Comparison of ENCODE assay signal across 1 cellular context in genomic region chr12:124904306-124905098, GRCh38.
TF ChIP-seq lines count a peak whose summit lies in the region.

No MANE protein-coding gene starts in this region.

TF ChIP-seq in HepG2, 621 proteins besides CTCF, POLR2A, EP300 and RAD21 (continued from another document and continues in another):
- TF ChIP-seq ZFP37 (CRISPR knock-in tag; IDR thresholded peaks at IDR 0.05; ENCODE audit: borderline replicate concordance) = peak; percentile 92; the same call in 1 of the 2 replicates
- TF ChIP-seq ZNF777 (CRISPR knock-in tag; IDR thresholded peaks at IDR 0.05) = no peak
- no peak for TF ChIP-seq HNRNPL (IDR thresholded peaks at IDR 0.05; ENCODE audit: low read depth, low read length)
- TF ChIP-seq CEBPB (IDR thresholded peaks at IDR 0.05; ENCODE audit: borderline replicate concordance, low read depth, low read length) = no peak
- no peak for TF ChIP-seq ZNF773 (CRISPR knock-in tag; IDR thresholded peaks at IDR 0.05; ENCODE audit: borderline replicate concordance)
- peak; percentile 58; the same call in 1 of the 2 replicates for TF ChIP-seq SOX5 (CRISPR knock-in tag; IDR thresholded peaks at IDR 0.05; ENCODE audit: borderline replicate concordance)
- TF ChIP-seq MTA3 (CRISPR knock-in tag; IDR thresholded peaks at IDR 0.05) = no peak
- no peak for TF ChIP-seq MBNL3 (CRISPR knock-in tag; conservative IDR thresholded peaks at IDR 0.05)
- no peak for TF ChIP-seq RNF219 (CRISPR knock-in tag; IDR thresholded peaks at IDR 0.05)
- TF ChIP-seq ZNF678 (CRISPR knock-in tag; IDR thresholded peaks at IDR 0.05) = no peak
- peak; percentile 83 for TF ChIP-seq NKX3-1 (CRISPR knock-in tag; IDR thresholded peaks at IDR 0.05)
- no peak; the same call in 1 of the 2 replicates for TF ChIP-seq ZMYM2 (CRISPR knock-in tag; IDR thresholded peaks at IDR 0.05)
- no peak; the same call in 1 of the 2 replicates for TF ChIP-seq BRD4 (CRISPR knock-in tag; IDR thresholded peaks at IDR 0.05)
- peak; percentile 79; the same call in 1 of the 2 replicates for TF ChIP-seq HDAC2 (CRISPR knock-in tag; IDR thresholded peaks at IDR 0.05)
- no peak for TF ChIP-seq ZNF44 (CRISPR knock-in tag; IDR thresholded peaks at IDR 0.05)
- TF ChIP-seq NR2F6 (IDR thresholded peaks at IDR 0.05) = peak; percentile 53; the same call in 1 of the 2 replicates
- TF ChIP-seq NR2F6 (CRISPR knock-in tag; IDR thresholded peaks at IDR 0.05) = peak; percentile 67
- TF ChIP-seq MNT (IDR thresholded peaks at IDR 0.05) = peak; percentile 75
- TF ChIP-seq ZNF761 (CRISPR knock-in tag; conservative IDR thresholded peaks at IDR 0.05) = no peak
- peak; percentile 85; the same call in 1 of the 2 replicates for TF ChIP-seq TFE3 (CRISPR knock-in tag; IDR thresholded peaks at IDR 0.05)
- TF ChIP-seq GATAD2A (CRISPR knock-in tag; IDR thresholded peaks at IDR 0.05) = peak; percentile 88
- no peak for TF ChIP-seq KDM5A (IDR thresholded peaks at IDR 0.05; ENCODE audit: borderline replicate concordance, low read length)
- TF ChIP-seq ZNF614 (CRISPR knock-in tag; IDR thresholded peaks at IDR 0.05; ENCODE audit: borderline replicate concordance) = peak; percentile 41; the same call in 1 of the 2 replicates
- TF ChIP-seq THAP11 (CRISPR knock-in tag; IDR thresholded peaks at IDR 0.05) = peak; percentile 67
- TF ChIP-seq U2AF2 (IDR thresholded peaks at IDR 0.05; ENCODE audit: low read depth, low read length) = no peak
- TF ChIP-seq ZNF24 (IDR thresholded peaks at IDR 0.05) = no peak
- 0 out of 2 replicates have a peak, but pooled peaks have one; percentile 28 for TF ChIP-seq CEBPG (CRISPR knock-in tag; IDR thresholded peaks at IDR 0.05)
- no peak for TF ChIP-seq SATB2 (CRISPR knock-in tag; IDR thresholded peaks at IDR 0.05)
- TF ChIP-seq ZBTB7A (CRISPR knock-in tag; IDR thresholded peaks at IDR 0.05) = no peak
- peak; percentile 34; the same call in 1 of the 2 replicates for TF ChIP-seq ZNF230 (CRISPR knock-in tag; IDR thresholded peaks at IDR 0.05)
- TF ChIP-seq DZIP1 (CRISPR knock-in tag; IDR thresholded peaks at IDR 0.05) = no peak
- TF ChIP-seq ZNF275 (CRISPR knock-in tag; IDR thresholded peaks at IDR 0.05; ENCODE audit: borderline replicate concordance) = no peak
- no peak for TF ChIP-seq BATF2 (CRISPR knock-in tag; IDR thresholded peaks at IDR 0.05)
- 0 out of 2 replicates have a peak, but pooled peaks have one; percentile 58 for TF ChIP-seq HBP1 (CRISPR knock-in tag; IDR thresholded peaks at IDR 0.05; ENCODE audit: low read depth)
- TF ChIP-seq ZNF232 (CRISPR knock-in tag; IDR thresholded peaks at IDR 0.05; ENCODE audit: borderline replicate concordance) = peak; percentile 91; the same call in 1 of the 2 replicates
- TF ChIP-seq ZNF652 (CRISPR knock-in tag; IDR thresholded peaks at IDR 0.05; ENCODE audit: borderline replicate concordance, low read depth) = peak; percentile 41
- TF ChIP-seq ISX (CRISPR knock-in tag; conservative IDR thresholded peaks at IDR 0.05) = no peak
- no peak for TF ChIP-seq ADNP (CRISPR knock-in tag; IDR thresholded peaks at IDR 0.05)
- no peak for TF ChIP-seq SIX1 (CRISPR knock-in tag; IDR thresholded peaks at IDR 0.05; ENCODE audit: borderline replicate concordance)
- no peak; the same call in 1 of the 2 replicates for TF ChIP-seq HNF4A (CRISPR knock-in tag; IDR thresholded peaks at IDR 0.05)
- TF ChIP-seq ZNF337 (CRISPR knock-in tag; IDR thresholded peaks at IDR 0.05; ENCODE audit: borderline replicate concordance, low read depth) = peak; percentile 75; the same call in 1 of the 2 replicates
- TF ChIP-seq ATRX (CRISPR knock-in tag; IDR thresholded peaks at IDR 0.05; ENCODE audit: borderline replicate concordance) = no peak
- TF ChIP-seq ZBTB49 (CRISPR knock-in tag; IDR thresholded peaks at IDR 0.05; ENCODE audit: borderline replicate concordance) = 0 out of 2 replicates have a peak, but pooled peaks have one; percentile 42
- TF ChIP-seq SRSF1 (optimal IDR thresholded peaks at IDR 0.05; ENCODE audit: low read depth, low read length) = no peak
- TF ChIP-seq TEAD2 (CRISPR knock-in tag; IDR thresholded peaks at IDR 0.05) = no peak
- TF ChIP-seq ZNF747 (CRISPR knock-in tag; IDR thresholded peaks at IDR 0.05; ENCODE audit: borderline replicate concordance) = 0 out of 2 replicates have a peak, but pooled peaks have one; percentile 26
- TF ChIP-seq MAFF (IDR thresholded peaks at IDR 0.05; ENCODE audit: low read depth, low read length) = no peak
- TF ChIP-seq ZNF563 (CRISPR knock-in tag; IDR thresholded peaks at IDR 0.05) = no peak
- TF ChIP-seq MXD4 (CRISPR knock-in tag; IDR thresholded peaks at IDR 0.05) = peak; percentile 89
- TF ChIP-seq MYC (CRISPR knock-in tag; IDR thresholded peaks at IDR 0.05; ENCODE audit: borderline replicate concordance) = peak; percentile 93
- TF ChIP-seq GPBP1L1 (CRISPR knock-in tag; IDR thresholded peaks at IDR 0.05) = no peak
- peak; percentile 59; the same call in 1 of the 2 replicates for TF ChIP-seq ZNF788 (CRISPR knock-in tag; IDR thresholded peaks at IDR 0.05; ENCODE audit: borderline replicate concordance)
- TF ChIP-seq ZNF451 (CRISPR knock-in tag; IDR thresholded peaks at IDR 0.05) = no peak
- TF ChIP-seq ZNF225 (CRISPR knock-in tag; IDR thresholded peaks at IDR 0.05) = no peak
- peak; percentile 74; the same call in 1 of the 2 replicates for TF ChIP-seq MIER3 (CRISPR knock-in tag; IDR thresholded peaks at IDR 0.05; ENCODE audit: borderline replicate concordance)
- no peak for TF ChIP-seq MAFK (conservative IDR thresholded peaks at IDR 0.05 in 1 of 2, IDR thresholded peaks at IDR 0.05 in 1 of 2; ENCODE audit: low read length in 2 of 2)
- no peak for TF ChIP-seq TMF1 (CRISPR knock-in tag; IDR thresholded peaks at IDR 0.05; ENCODE audit: low read depth)
- no peak; the same call in 1 of the 2 replicates for TF ChIP-seq ETV6 (CRISPR knock-in tag; conservative IDR thresholded peaks at IDR 0.05)
- TF ChIP-seq ZNF724P (CRISPR knock-in tag; IDR thresholded peaks at IDR 0.05; ENCODE audit: borderline replicate concordance) = 0 out of 2 replicates have a peak, but pooled peaks have one; percentile 60
- no peak for TF ChIP-seq KLF13 (CRISPR knock-in tag; IDR thresholded peaks at IDR 0.05)
